19 cellular contexts compared by ENCODE assay signal in the genomic region with DNA sequence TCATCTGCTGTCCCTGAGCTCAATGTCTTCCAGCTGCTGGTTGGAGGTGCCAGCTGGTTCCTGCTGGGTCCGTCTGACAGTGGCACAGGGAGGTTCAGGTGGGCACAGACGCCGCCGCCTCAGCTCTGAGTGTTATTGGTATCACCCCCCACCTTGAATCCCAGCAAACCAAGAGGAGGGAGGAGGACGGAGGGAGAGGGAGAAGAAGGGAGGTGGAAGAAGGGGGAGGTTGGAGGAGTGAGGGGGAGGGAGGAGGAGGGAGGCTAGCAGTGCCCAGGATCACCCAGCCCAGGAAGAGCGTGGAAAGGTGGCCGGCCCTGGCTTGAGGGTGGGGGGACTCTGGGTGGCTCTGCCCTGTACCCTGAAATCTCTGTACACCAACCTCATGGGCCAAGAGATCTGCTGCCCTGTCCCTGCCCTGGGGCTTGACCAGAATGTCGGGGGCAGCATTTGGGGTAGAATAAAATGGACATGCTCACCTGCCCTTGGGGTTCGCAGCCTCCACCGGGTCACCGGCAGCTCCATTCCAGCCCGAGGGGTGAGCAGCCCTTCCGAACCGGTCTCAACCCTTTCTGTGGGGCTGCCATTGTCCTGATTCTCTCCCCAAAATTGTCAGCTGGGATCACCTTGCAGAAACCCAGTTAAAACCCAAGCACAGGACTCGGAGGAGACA. TPM values are rescaled to one million over a fixed set of nuclear protein-coding genes. Genes with fewer than 3 reads are reported as not detected.
DNase-seq lines count a peak whose midpoint lies in the region; ATAC-seq and FAIRE-seq lines count a peak whose summit lies in the region.
"Had no signal": no experiment of that assay in that cellular context is flagged by ENCODE, and none has a peak within 500 bp of the region (broad histone marks: within the 10 kb centered on the region; RNA-seq: fewer than 3 reads in every experiment).

No MANE protein-coding gene starts in this region.

- intact Hi-C loops in left ventricle myocardium superior (cut with micrococcal nuclease): no loop called here

- peaks cover 12 to 19% (median 17%) of the 10 kb centered on the region in 11 experiments for H3K9me3 ChIP-seq in BLaER1 treated with 17β-estradiol and CSF1 and Interleukin-3, amounts not matched to agents 10 nM and 100 nM (replicated peaks in 1 of 11)

- H3K27me3 ChIP-seq in BLaER1 treated with 17β-estradiol and CSF1 and Interleukin-3, amounts not matched to agents 10 nM and 100 nM: peaks cover 0 to 41% (median 0%) of the 10 kb centered on the region in 11 experiments; a peak in 6 of 22 replicates

- no peaks in the 10 kb centered on the region for H4K20me1 ChIP-seq in BLaER1 treated with 17β-estradiol and CSF1 and Interleukin-3, amounts not matched to agents 10 nM and 100 nM

- no peak for DNase-seq in HTR-8/SVneo (ENCODE audit: insufficient read length, low spot score)
- peak; percentile 7 for DNase-seq in left ventricle myocardium superior
- DNase-seq in retina: peak; percentile 31
- DNase-seq in NAMALWA (ENCODE audit: low spot score): no peak
- DNase-seq: ACHN, DMS79, H7, MM.1S, NCI-H1105 treated with DMSO at 0.1 percent for 48 hours, NCI-H1694, NCI-H2081 treated with DMSO at 0.1 percent for 48 hours, NCI-H748 treated with DMSO at 0.1 percent for 48 hours, SIG-M5 had no signal

- H3K9ac ChIP-seq in BLaER1 treated with 17β-estradiol and CSF1 and Interleukin-3, amounts not matched to agents 10 nM and 100 nM: peak overlapping the region in 5 of 11 experiments; percentile 5 to 79 (median 42); a peak in 12 of 22 replicates

- H3K4me2 ChIP-seq in BLaER1 treated with 17β-estradiol and CSF1 and Interleukin-3, amounts not matched to agents 10 nM and 100 nM: peak overlapping the region; percentile 79 to 98 (median 94)

- H3K4me3 ChIP-seq in BLaER1 treated with 17β-estradiol and CSF1 and Interleukin-3, amounts not matched to agents 10 nM and 100 nM: peak overlapping the region in 5 of 10 experiments; percentile 10 to 47 (median 20); a peak in 7 of 20 replicates

- H3K36me3 ChIP-seq in BLaER1 treated with 17β-estradiol and CSF1 and Interleukin-3, amounts not matched to agents 10 nM and 100 nM: peaks cover 0 to 4% (median 0%) of the 10 kb centered on the region in 11 experiments; a peak in 1 of 22 replicates

- ATAC-seq in left ventricle myocardium superior (no peak), GM18867 (IDR thresholded peaks at IDR 0.05; ENCODE audit: unreplicated experiment) (no peak), HG02852 (IDR thresholded peaks at IDR 0.05; ENCODE audit: unreplicated experiment) (no peak)
- ATAC-seq: SK-N-SH treated with all-trans-retinoic acid at 6 μM for 48 hours had no signal

- H3K27ac ChIP-seq in BLaER1 treated with 17β-estradiol and CSF1 and Interleukin-3, amounts not matched to agents 10 nM and 100 nM: peak overlapping the region in 7 of 11 experiments; percentile 1 to 95 (median 87); a peak in 11 of 22 replicates

- H3K4me1 ChIP-seq in BLaER1 treated with 17β-estradiol and CSF1 and Interleukin-3, amounts not matched to agents 10 nM and 100 nM: peaks cover 67 to 94% (median 89%) of the 10 kb centered on the region in 10 experiments

- peak; percentile 65 for FAIRE-seq in HTR-8/SVneo (lab: Jason Lieb, UNC)
- FAIRE-seq: RCC 7860 had no signal

RNA-seq across cellular contexts. Expression of a gene that starts 17.1 kb away (rescaled TPM):
- total RNA-seq in left ventricle myocardium superior: not detected
- total RNA-seq: OCI-LY7 had no signal

Comparison
In these comparisons a context has a peak if more than half of its experiments do, and no peak if none do; other contexts are left out.
1. DNase-seq: peak in left ventricle myocardium superior (single experiment) and retina (single experiment); none in HTR-8/SVneo (single experiment) and NAMALWA (single experiment).